ENCODE assay signal across 12 cellular contexts in the genomic region with DNA sequence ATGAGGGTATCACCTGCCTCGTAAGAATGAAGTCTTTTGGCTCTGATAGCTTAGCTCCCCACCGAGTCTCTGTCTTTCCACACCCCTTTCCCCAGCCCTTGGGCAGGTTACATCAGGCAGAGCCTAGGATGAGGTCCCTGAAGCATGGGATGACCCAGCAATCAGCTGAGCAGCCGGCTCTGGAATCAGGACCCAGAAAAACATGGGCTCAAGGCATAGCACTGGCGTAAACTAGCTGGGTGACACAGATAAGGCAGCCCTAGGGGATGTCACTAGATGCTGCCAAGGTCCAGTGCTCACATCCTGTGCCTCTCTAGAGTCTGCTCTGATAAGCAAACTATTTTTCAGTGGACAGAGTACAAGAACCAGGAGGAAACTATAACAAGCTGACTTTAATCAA. TPM values are rescaled to one million over a fixed set of nuclear protein-coding genes. Genes with fewer than 3 reads are reported as not detected.
DNase-seq lines count a peak whose midpoint lies in the region; ATAC-seq and TF ChIP-seq lines count a peak whose summit lies in the region.
"Had no signal": no experiment of that assay in that cellular context is flagged by ENCODE, and none has a peak within 500 bp of the region (broad histone marks: within the 10 kb centered on the region; RNA-seq: fewer than 3 reads in every experiment).

No MANE protein-coding gene starts in this region.

- no peak overlapping the region for H3K4me3 ChIP-seq in A673 (ENCODE audit: low read depth, low read length, poor library complexity, severe bottlenecking)
- no peak overlapping the region for H3K4me3 ChIP-seq in effector memory CD4-positive, alpha-beta T cell (ENCODE audit: insufficient read depth, low read depth, low read length, poor library complexity, severe bottlenecking)
- H3K4me3 ChIP-seq: MG63, neural progenitor cell had no signal

- no peaks in the 10 kb centered on the region for H3K27me3 ChIP-seq in A673 (replicated peaks; ENCODE audit: insufficient read depth, low read depth, low read length, poor library complexity)
- no peaks in the 10 kb centered on the region for H3K27me3 ChIP-seq in effector memory CD4-positive, alpha-beta T cell (replicated peaks; ENCODE audit: control insufficient read depth, insufficient read depth, low read length, poor library complexity, severe bottlenecking)
- H3K27me3 ChIP-seq: MG63, neural progenitor cell had no signal

- H3K27ac ChIP-seq in A673 (ENCODE audit: low read depth, low read length, poor library complexity, severe bottlenecking) = peak overlapping the region; percentile 70
- no peak overlapping the region for H3K27ac ChIP-seq in effector memory CD4-positive, alpha-beta T cell (ENCODE audit: insufficient read depth, low read length, poor library complexity, severe bottlenecking)
- H3K27ac ChIP-seq: neural progenitor cell had no signal

- TF ChIP-seq CTCF in A673 (conservative IDR thresholded peaks at IDR 0.05; ENCODE audit: low read depth, low read length) = no peak

- CTCF ChIA-PET in A673 (lab: Charles Lee) = interaction anchor here (0.6 to 0.8 kb wide), 3 partner anchors 20 to 105 kb away, joined by 3 to 5 read pairs (median 3); no protein-coding TSS in a partner anchor

- H3K4me1 ChIP-seq in A673 (ENCODE audit: insufficient read depth, low read length, poor library complexity, severe bottlenecking) = peaks cover 46% of the 10 kb centered on the region
- no peaks in the 10 kb centered on the region for H3K4me1 ChIP-seq in effector memory CD4-positive, alpha-beta T cell (ENCODE audit: control insufficient read depth, insufficient read depth, low read length, poor library complexity, severe bottlenecking)
- H3K4me1 ChIP-seq: neural progenitor cell had no signal

- ATAC-seq in GM18511 (IDR thresholded peaks at IDR 0.05; ENCODE audit: unreplicated experiment) = peak; percentile 16
- peak; percentile 53 for ATAC-seq in SK-N-SH treated with all-trans-retinoic acid at 6 μM for 48 hours
- peak; percentile 73 to 76 for ATAC-seq in left cardiac atrium
- no peak for ATAC-seq in HG02884 (IDR thresholded peaks at IDR 0.05; ENCODE audit: unreplicated experiment)
- ATAC-seq in HG03469 (IDR thresholded peaks at IDR 0.05; ENCODE audit: unreplicated experiment) = no peak

- H3K36me3 ChIP-seq in A673 (ENCODE audit: insufficient read depth, low read length, poor library complexity, severe bottlenecking) = peaks cover 21% of the 10 kb centered on the region
- H3K36me3 ChIP-seq in effector memory CD4-positive, alpha-beta T cell (ENCODE audit: control insufficient read depth, insufficient read depth, low read length) = peaks cover 19% of the 10 kb centered on the region

- BruUV-seq in A673 (replicated peaks; lab: Mats Ljungman, UMichigan) = no TSS peak

- POLR2A ChIA-PET in A673 (lab: Charles Lee; ENCODE audit: low non-redundant PET) = no interaction called here

- intact Hi-C loops in A673 (cut with micrococcal nuclease; ENCODE audit: unreplicated experiment) = no loop called here
- intact Hi-C loops in left cardiac atrium (cut with DNase I) = no loop called here

- no peaks in the 10 kb centered on the region for H3K9me3 ChIP-seq in A673 (ENCODE audit: low read depth, low read length, poor library complexity, severe bottlenecking)
- H3K9me3 ChIP-seq in effector memory CD4-positive, alpha-beta T cell (ENCODE audit: control insufficient read depth, low read length) = no peaks in the 10 kb centered on the region
- H3K9me3 ChIP-seq: MG63 had no signal

- DNase-seq in A673 (ENCODE audit: low spot score) = no peak
- DNase-seq in left cardiac atrium = no peak
- no peak for DNase-seq in NCI-H345 (lab: John Stamatoyannopoulos, UW)
- no peak for DNase-seq in effector memory CD4-positive, alpha-beta T cell
- DNase-seq: cerebellar nuclear complex, NCI-H526 treated with DMSO at 0.1 percent for 48 hours had no signal

TF ChIP-seq in SK-N-SH treated with all-trans-retinoic acid at 6 μM for 48 hours, 23 proteins besides CTCF, POLR2A, EP300 and RAD21:
- TF ChIP-seq ZNF8 (CRISPR knock-in tag; IDR thresholded peaks at IDR 0.05) (no peak), ISL1 (CRISPR knock-in tag; IDR thresholded peaks at IDR 0.05) (no peak), ZFP3 (CRISPR knock-in tag; IDR thresholded peaks at IDR 0.05) (no peak), TCF4 (CRISPR knock-in tag; IDR thresholded peaks at IDR 0.05; ENCODE audit: borderline replicate concordance) (no peak; the same call in 1 of the 2 replicates), TOX (CRISPR knock-in tag; IDR thresholded peaks at IDR 0.05; ENCODE audit: borderline replicate concordance) (no peak), RARB (CRISPR knock-in tag; IDR thresholded peaks at IDR 0.05) (no peak), OSR1 (CRISPR knock-in tag; IDR thresholded peaks at IDR 0.05) (no peak), ZNF70 (CRISPR knock-in tag; IDR thresholded peaks at IDR 0.05) (no peak), ZNF565 (CRISPR knock-in tag; conservative IDR thresholded peaks at IDR 0.05; ENCODE audit: low read depth) (no peak), ZC3H10 (CRISPR knock-in tag; IDR thresholded peaks at IDR 0.05) (no peak), CSDC2 (CRISPR knock-in tag; IDR thresholded peaks at IDR 0.05) (no peak)
- TF ChIP-seq, protein P1, sequence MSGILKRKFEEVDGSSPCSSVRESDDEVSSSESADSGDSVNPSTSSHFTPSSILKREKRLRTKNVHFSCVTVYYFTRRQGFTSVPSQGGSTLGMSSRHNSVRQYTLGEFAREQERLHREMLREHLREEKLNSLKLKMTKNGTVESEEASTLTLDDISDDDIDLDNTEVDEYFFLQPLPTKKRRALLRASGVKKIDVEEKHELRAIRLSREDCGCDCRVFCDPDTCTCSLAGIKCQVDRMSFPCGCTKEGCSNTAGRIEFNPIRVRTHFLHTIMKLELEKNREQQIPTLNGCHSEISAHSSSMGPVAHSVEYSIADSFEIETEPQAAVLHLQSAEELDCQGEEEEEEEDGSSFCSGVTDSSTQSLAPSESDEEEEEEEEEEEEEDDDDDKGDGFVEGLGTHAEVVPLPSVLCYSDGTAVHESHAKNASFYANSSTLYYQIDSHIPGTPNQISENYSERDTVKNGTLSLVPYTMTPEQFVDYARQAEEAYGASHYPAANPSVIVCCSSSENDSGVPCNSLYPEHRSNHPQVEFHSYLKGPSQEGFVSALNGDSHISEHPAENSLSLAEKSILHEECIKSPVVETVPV (CRISPR knock-in tag; IDR thresholded peaks at IDR 0.05) = no peak
- TF ChIP-seq, protein P2, sequence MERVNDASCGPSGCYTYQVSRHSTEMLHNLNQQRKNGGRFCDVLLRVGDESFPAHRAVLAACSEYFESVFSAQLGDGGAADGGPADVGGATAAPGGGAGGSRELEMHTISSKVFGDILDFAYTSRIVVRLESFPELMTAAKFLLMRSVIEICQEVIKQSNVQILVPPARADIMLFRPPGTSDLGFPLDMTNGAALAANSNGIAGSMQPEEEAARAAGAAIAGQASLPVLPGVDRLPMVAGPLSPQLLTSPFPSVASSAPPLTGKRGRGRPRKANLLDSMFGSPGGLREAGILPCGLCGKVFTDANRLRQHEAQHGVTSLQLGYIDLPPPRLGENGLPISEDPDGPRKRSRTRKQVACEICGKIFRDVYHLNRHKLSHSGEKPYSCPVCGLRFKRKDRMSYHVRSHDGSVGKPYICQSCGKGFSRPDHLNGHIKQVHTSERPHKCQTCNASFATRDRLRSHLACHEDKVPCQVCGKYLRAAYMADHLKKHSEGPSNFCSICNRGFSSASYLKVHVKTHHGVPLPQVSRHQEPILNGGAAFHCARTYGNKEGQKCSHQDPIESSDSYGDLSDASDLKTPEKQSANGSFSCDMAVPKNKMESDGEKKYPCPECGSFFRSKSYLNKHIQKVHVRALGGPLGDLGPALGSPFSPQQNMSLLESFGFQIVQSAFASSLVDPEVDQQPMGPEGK (CRISPR knock-in tag; IDR thresholded peaks at IDR 0.05; ENCODE audit: borderline replicate concordance) = no peak
- TF ChIP-seq, protein P3, sequence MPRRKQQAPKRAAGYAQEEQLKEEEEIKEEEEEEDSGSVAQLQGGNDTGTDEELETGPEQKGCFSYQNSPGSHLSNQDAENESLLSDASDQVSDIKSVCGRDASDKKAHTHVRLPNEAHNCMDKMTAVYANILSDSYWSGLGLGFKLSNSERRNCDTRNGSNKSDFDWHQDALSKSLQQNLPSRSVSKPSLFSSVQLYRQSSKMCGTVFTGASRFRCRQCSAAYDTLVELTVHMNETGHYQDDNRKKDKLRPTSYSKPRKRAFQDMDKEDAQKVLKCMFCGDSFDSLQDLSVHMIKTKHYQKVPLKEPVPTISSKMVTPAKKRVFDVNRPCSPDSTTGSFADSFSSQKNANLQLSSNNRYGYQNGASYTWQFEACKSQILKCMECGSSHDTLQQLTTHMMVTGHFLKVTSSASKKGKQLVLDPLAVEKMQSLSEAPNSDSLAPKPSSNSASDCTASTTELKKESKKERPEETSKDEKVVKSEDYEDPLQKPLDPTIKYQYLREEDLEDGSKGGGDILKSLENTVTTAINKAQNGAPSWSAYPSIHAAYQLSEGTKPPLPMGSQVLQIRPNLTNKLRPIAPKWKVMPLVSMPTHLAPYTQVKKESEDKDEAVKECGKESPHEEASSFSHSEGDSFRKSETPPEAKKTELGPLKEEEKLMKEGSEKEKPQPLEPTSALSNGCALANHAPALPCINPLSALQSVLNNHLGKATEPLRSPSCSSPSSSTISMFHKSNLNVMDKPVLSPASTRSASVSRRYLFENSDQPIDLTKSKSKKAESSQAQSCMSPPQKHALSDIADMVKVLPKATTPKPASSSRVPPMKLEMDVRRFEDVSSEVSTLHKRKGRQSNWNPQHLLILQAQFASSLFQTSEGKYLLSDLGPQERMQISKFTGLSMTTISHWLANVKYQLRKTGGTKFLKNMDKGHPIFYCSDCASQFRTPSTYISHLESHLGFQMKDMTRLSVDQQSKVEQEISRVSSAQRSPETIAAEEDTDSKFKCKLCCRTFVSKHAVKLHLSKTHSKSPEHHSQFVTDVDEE (CRISPR knock-in tag; IDR thresholded peaks at IDR 0.05) = no peak
- TF ChIP-seq, protein P4, sequence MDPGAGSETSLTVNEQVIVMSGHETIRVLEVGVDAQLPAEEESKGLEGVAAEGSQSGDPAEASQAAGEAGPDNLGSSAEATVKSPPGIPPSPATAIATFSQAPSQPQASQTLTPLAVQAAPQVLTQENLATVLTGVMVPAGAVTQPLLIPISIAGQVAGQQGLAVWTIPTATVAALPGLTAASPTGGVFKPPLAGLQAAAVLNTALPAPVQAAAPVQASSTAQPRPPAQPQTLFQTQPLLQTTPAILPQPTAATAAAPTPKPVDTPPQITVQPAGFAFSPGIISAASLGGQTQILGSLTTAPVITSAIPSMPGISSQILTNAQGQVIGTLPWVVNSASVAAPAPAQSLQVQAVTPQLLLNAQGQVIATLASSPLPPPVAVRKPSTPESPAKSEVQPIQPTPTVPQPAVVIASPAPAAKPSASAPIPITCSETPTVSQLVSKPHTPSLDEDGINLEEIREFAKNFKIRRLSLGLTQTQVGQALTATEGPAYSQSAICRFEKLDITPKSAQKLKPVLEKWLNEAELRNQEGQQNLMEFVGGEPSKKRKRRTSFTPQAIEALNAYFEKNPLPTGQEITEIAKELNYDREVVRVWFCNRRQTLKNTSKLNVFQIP (CRISPR knock-in tag; IDR thresholded peaks at IDR 0.05; ENCODE audit: borderline replicate concordance, low read depth) = no peak

RNA-seq across cellular contexts. Expression of a gene that starts 26.6 kb away (rescaled TPM):
- total RNA-seq in A673 (2021) (1.6 and 1.7 TPM in 2 replicates), left cardiac atrium (1 to 10 TPM; 3.4 to 3.5 TPM)

RNA-seq across cellular contexts. Expression of a gene that starts 58.2 kb away (rescaled TPM):
- total RNA-seq in A673 (2021) = 154 and 162 TPM in 2 replicates
- total RNA-seq in left cardiac atrium = 10 to 100 TPM; 73.3 to 87.9 TPM

Comparison
In these comparisons a context has a peak if more than half of its experiments do, and no peak if none do; other contexts are left out.
1. ATAC-seq: peak in GM18511 (single experiment), SK-N-SH treated with all-trans-retinoic acid at 6 μM for 48 hours (single experiment) and left cardiac atrium (2 of 2); none in HG02884 (single experiment) and HG03469 (single experiment).